Comparison of ENCODE assay signal across 14 cellular contexts in the genomic region with DNA sequence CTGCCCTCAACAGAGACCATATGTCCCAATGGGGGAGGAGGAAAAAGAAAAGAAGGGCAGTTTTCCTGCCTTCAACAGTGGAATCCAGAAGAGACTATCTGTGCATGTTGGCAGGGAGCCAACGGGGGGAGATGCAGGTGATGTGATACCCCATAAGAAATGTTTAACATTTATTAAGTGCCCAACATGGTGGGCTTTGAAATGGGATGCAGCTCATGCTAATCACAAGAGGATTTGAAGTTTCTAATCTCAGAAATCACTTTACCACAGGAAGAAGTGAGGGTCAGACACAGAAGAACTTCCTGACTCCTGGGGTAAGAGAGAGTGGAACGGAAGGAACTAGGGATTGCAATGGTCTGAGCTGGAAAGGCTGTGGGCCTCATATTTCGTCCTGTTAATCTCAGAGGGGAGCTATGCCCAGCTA. TPM values are rescaled to one million over a fixed set of nuclear protein-coding genes. Genes with fewer than 3 reads are reported as not detected.
DNase-seq lines count a peak whose midpoint lies in the region; ATAC-seq, FAIRE-seq and TF ChIP-seq lines count a peak whose summit lies in the region.
"Had no signal": no experiment of that assay in that cellular context is flagged by ENCODE, and none has a peak within 500 bp of the region (broad histone marks: within the 10 kb centered on the region; RNA-seq: fewer than 3 reads in every experiment).

No MANE protein-coding gene starts in this region.

- H3K9me3 Mint-ChIP-seq in type B pancreatic cell, result no peaks in the 10 kb centered on the region
- H3K9me3 Mint-ChIP-seq in activated T-helper 2 cell treated with anti-CD3 and anti-CD28 coated beads, Interferon-gamma antibody, Interleukin-2, Interleukin-4, amounts not matched to agents 10 μg/mL and 5 μg/mL and 100 μg/mL, durations not matched to agents 14 hours and 24 hours and 36 hours, result no peaks in the 10 kb centered on the region
- H3K9me3 Mint-ChIP-seq: CD8-positive, alpha-beta T cell had no signal

- no peak overlapping the region for H3K9ac ChIP-seq in IMR-90 (ENCODE audit: low read depth, low read length)
- no peak overlapping the region for H3K9ac ChIP-seq in K562 (ENCODE audit: insufficient read depth in 1 of 2, low read depth in 2 of 2, low read length in 2 of 2)

- 50% methylated on average over 1 of the region's 3 CpGs; no CpG with 5 or more reads in 1 of the 2 experiments for WGBS in IMR-90 (ENCODE audit: extremely low coverage in 2 of 2, insufficient read length in 1 of 2), 2 experiments
- 21% methylated on average over 3 of the region's 3 CpGs for WGBS in K562 (ENCODE audit: insufficient coverage, low coverage, missing lambda C conversion rate)

- peak overlapping the region; percentile 49; the same call in 1 of the 2 replicates for H3K14ac ChIP-seq in IMR-90 (replicated peaks; ENCODE audit: low read depth, low read length)

- DNase-seq in IMR-90 (no peak), K562 (ENCODE audit: extremely low read depth in 1 of 4, low spot score in 3 of 4) (no peak), lung microvascular endothelial cell (ENCODE audit: low read depth in 2 of 2) (peak; percentile 45 to 71), type B pancreatic cell (ENCODE audit: extremely low spot score, unreplicated experiment) (no peak), NCI-H1048 (lab: John Stamatoyannopoulos, UW) (no peak), GM19239 (ENCODE audit: insufficient read length, low spot score) (no peak)
- DNase-seq in activated T-helper 2 cell treated with anti-CD3 and anti-CD28 coated beads, Interferon-gamma antibody, Interleukin-2, Interleukin-4, amounts not matched to agents 10 μg/mL and 5 μg/mL and 100 μg/mL, durations not matched to agents 14 hours and 24 hours and 36 hours (ENCODE audit: low spot score), result no peak
- DNase-seq: activated naive CD4-positive, alpha-beta T cell; CD8-positive, alpha-beta T cell; midbrain; NCI-H2171 treated with DMSO at 0.1 percent for 48 hours; stimulated activated CD4-positive, alpha-beta T cell treated with anti-CD3 and anti-CD28 coated beads, Interleukin-1b, Interleukin-23, amount 100 ng/mL, for 48 hours had no signal

- H3K79me1 ChIP-seq in IMR-90 (ENCODE audit: low read depth in 1 of 2, low read length in 2 of 2), result peaks cover 54 to 98% of the 10 kb centered on the region in 2 experiments

- TF ChIP-seq RAD21 in IMR-90 (IDR thresholded peaks at IDR 0.05; ENCODE audit: low read length) (no peak), K562 (CRISPR knock-in tag; conservative IDR thresholded peaks at IDR 0.05 in 1 of 2, IDR thresholded peaks at IDR 0.05 in 1 of 2) (no peak)

- no peak overlapping the region for H3K4me3 Mint-ChIP-seq in type B pancreatic cell
- H3K4me3 Mint-ChIP-seq in activated T-helper 2 cell treated with anti-CD3 and anti-CD28 coated beads, Interferon-gamma antibody, Interleukin-2, Interleukin-4, amounts not matched to agents 10 μg/mL and 5 μg/mL and 100 μg/mL, durations not matched to agents 14 hours and 24 hours and 36 hours (ENCODE audit: low read depth), result no peak overlapping the region
- H3K4me3 Mint-ChIP-seq: CD8-positive, alpha-beta T cell had no signal

- peak overlapping the region; percentile 19 for H2AK9ac ChIP-seq in IMR-90 (replicated peaks; ENCODE audit: low read depth, low read length, poor library complexity)

- peak overlapping the region; percentile 40 to 56 for H4K8ac ChIP-seq in IMR-90 (ENCODE audit: low read depth in 2 of 2, low read length in 2 of 2)

- 0 out of 2 replicates have a peak overlapping the region, but pooled peaks have one; percentile 6 for H4K5ac ChIP-seq in IMR-90 (ENCODE audit: low read depth, low read length)

- H3K27ac Mint-ChIP-seq in type B pancreatic cell, result peak overlapping the region; percentile 95
- H3K27ac Mint-ChIP-seq in activated T-helper 2 cell treated with anti-CD3 and anti-CD28 coated beads, Interferon-gamma antibody, Interleukin-2, Interleukin-4, amounts not matched to agents 10 μg/mL and 5 μg/mL and 100 μg/mL, durations not matched to agents 14 hours and 24 hours and 36 hours, result no peak overlapping the region
- H3K27ac Mint-ChIP-seq: CD8-positive, alpha-beta T cell had no signal

- H2AFZ ChIP-seq in IMR-90 (replicated peaks; ENCODE audit: low read length, poor library complexity) (no peak overlapping the region), K562 (ENCODE audit: low read depth, low read length) (no peak overlapping the region)

- dilution Hi-C loops in IMR-90 (cut with HindIII; ENCODE audit: low sequenced_read_pairs, unreplicated experiment), result no loop called here

- 0 out of 2 replicates have a peak overlapping the region, but pooled peaks have one; percentile 15 for H4K91ac ChIP-seq in IMR-90 (ENCODE audit: insufficient read depth, low read depth, low read length)

- H3K18ac ChIP-seq in IMR-90 (ENCODE audit: low read depth, low read length), result 0 out of 2 replicates have a peak overlapping the region, but pooled peaks have one; percentile 4

- peak overlapping the region; percentile 32 for H2BK5ac ChIP-seq in IMR-90 (ENCODE audit: low read depth, low read length, poor library complexity, severe bottlenecking)

- no peaks in the 10 kb centered on the region for H3K9me3 ChIP-seq in IMR-90 (ENCODE audit: control insufficient read depth, insufficient read depth, low read length)
- H3K9me3 ChIP-seq in K562 (replicated peaks; ENCODE audit: control insufficient read depth, insufficient read depth, low read depth, low read length), result no peaks in the 10 kb centered on the region

- peak overlapping the region; percentile 24; the same call in 1 of the 2 replicates for H2BK120ac ChIP-seq in IMR-90 (ENCODE audit: low read depth, low read length)

- peaks cover 64% of the 10 kb centered on the region for H3K4me1 ChIP-seq in IMR-90 (ENCODE audit: control insufficient read depth, insufficient read depth, low read length)
- peaks cover 0 to 3% of the 10 kb centered on the region in 2 experiments; a peak in 4 of 5 replicates for H3K4me1 ChIP-seq in K562 (replicated peaks in 1 of 2; ENCODE audit: control insufficient read depth in 2 of 2, insufficient read depth in 2 of 2, low read length in 2 of 2)

- BruUV-seq in IMR-90 (replicated peaks; lab: Mats Ljungman, UMichigan) (no TSS peak), K562 (replicated peaks; lab: Mats Ljungman, UMichigan) (no TSS peak)

- H3K4me2 ChIP-seq in IMR-90 (ENCODE audit: low read depth, low read length), result no peak overlapping the region
- no peak overlapping the region for H3K4me2 ChIP-seq in K562 (ENCODE audit: insufficient read depth, low read length)

- H3K4me3 ChIP-seq in IMR-90 (ENCODE audit: insufficient read depth, low read depth, low read length) (no peak overlapping the region), K562 (no peak overlapping the region)

- no peak for FAIRE-seq in K562 (lab: Jason Lieb, UNC)
- FAIRE-seq in GM19239 (lab: Jason Lieb, UNC), result no peak

- H3K79me2 ChIP-seq in K562 (ENCODE audit: control insufficient read depth, insufficient read depth, low read length), result no peaks in the 10 kb centered on the region

- H2AK5ac ChIP-seq in IMR-90 (ENCODE audit: low read depth, low read length), result peak overlapping the region; percentile 72

- POLR2A ChIA-PET in IMR-90 (lab: Charles Lee; ENCODE audit: unreplicated experiment), result interaction anchor here (1.0 to 2.4 kb wide), 2 partner anchors 12 to 15 kb away, joined by 5 to 8 read pairs; no protein-coding TSS in a partner anchor
- POLR2A ChIA-PET in K562 (lab: Yijun Ruan, JAX), result interaction anchor here (0.5 to 1.4 kb wide), 3 partner anchors 8 to 587 kb away, joined by 3 to 4 read pairs (median 4); no protein-coding TSS in a partner anchor

- H4K20me1 ChIP-seq in IMR-90 (ENCODE audit: insufficient read depth, low read length) (peaks cover 90% of the 10 kb centered on the region), K562 (replicated peaks; ENCODE audit: control insufficient read depth, insufficient read depth, low read length) (no peaks in the 10 kb centered on the region)

- no peaks in the 10 kb centered on the region for H3K27me3 Mint-ChIP-seq in type B pancreatic cell
- H3K27me3 Mint-ChIP-seq in activated T-helper 2 cell treated with anti-CD3 and anti-CD28 coated beads, Interferon-gamma antibody, Interleukin-2, Interleukin-4, amounts not matched to agents 10 μg/mL and 5 μg/mL and 100 μg/mL, durations not matched to agents 14 hours and 24 hours and 36 hours (ENCODE audit: low read depth), result no peaks in the 10 kb centered on the region

- peaks cover 3% of the 10 kb centered on the region for H3K36me3 Mint-ChIP-seq in type B pancreatic cell
- H3K36me3 Mint-ChIP-seq in activated T-helper 2 cell treated with anti-CD3 and anti-CD28 coated beads, Interferon-gamma antibody, Interleukin-2, Interleukin-4, amounts not matched to agents 10 μg/mL and 5 μg/mL and 100 μg/mL, durations not matched to agents 14 hours and 24 hours and 36 hours (ENCODE audit: low read depth), result peaks cover 64% of the 10 kb centered on the region

- TF ChIP-seq POLR2A in IMR-90 (IDR thresholded peaks at IDR 0.05; ENCODE audit: low read depth, low read length) (no peak), K562 (conservative IDR thresholded peaks at IDR 0.05) (no peak)

- intact Hi-C loops in IMR-90 (cut with micrococcal nuclease), result no loop called here
- intact Hi-C loops in K562 (cut with micrococcal nuclease), result no loop called here
- intact Hi-C loops in activated T-helper 2 cell treated with anti-CD3 and anti-CD28 coated beads, Interferon-gamma antibody, Interleukin-2, Interleukin-4, amounts not matched to agents 10 μg/mL and 5 μg/mL and 100 μg/mL, durations not matched to agents 14 hours and 24 hours and 36 hours (cut with micrococcal nuclease), result no loop called here

- no peak overlapping the region for H3K56ac ChIP-seq in IMR-90 (ENCODE audit: extremely low read depth, insufficient read depth, low read length)

- H3K9me1 ChIP-seq in IMR-90 (ENCODE audit: insufficient read depth, low read length) (peaks cover 50% of the 10 kb centered on the region), K562 (ENCODE audit: control insufficient read depth, insufficient read depth, low read length) (no peaks in the 10 kb centered on the region)

- CTCF ChIA-PET in IMR-90 (lab: Yijun Ruan, JAX), result interaction anchor here (1.4 kb wide), 1 partner anchor 43 kb away, joined by 3 read pairs; no protein-coding TSS in a partner anchor
- CTCF ChIA-PET in K562 (lab: Yijun Ruan, JAX; ENCODE audit: low intra/inter-chr PET ratio), result interaction anchor here (1.2 kb wide), 1 partner anchor 22 kb away, joined by 3 read pairs; no protein-coding TSS in a partner anchor

- H3K4ac ChIP-seq in IMR-90 (ENCODE audit: low read depth, low read length), result peak overlapping the region; percentile 78

- TF ChIP-seq CTCF in IMR-90 (conservative IDR thresholded peaks at IDR 0.05; ENCODE audit: low read depth, low read length), result no peak
- TF ChIP-seq CTCF in K562 (IDR thresholded peaks at IDR 0.05 in 2 of 3, conservative IDR thresholded peaks at IDR 0.05 in 1 of 3; ENCODE audit: insufficient read depth in 2 of 3, low read depth in 1 of 3, low read length in 3 of 3), result no peak
- no peak for TF ChIP-seq CTCF in type B pancreatic cell (conservative IDR thresholded peaks at IDR 0.05)

- peaks cover 74% of the 10 kb centered on the region for H3K36me3 ChIP-seq in IMR-90 (ENCODE audit: control insufficient read depth, insufficient read depth, low read length)
- no peaks in the 10 kb centered on the region for H3K36me3 ChIP-seq in K562 (ENCODE audit: control insufficient read depth, insufficient read depth, low read length)

- ATAC-seq in IMR-90 (ENCODE audit: low read depth), result no peak
- no peak for ATAC-seq in K562
- ATAC-seq: CD8-positive, alpha-beta T cell; esophagus mucosa had no signal

- in situ Hi-C loops in IMR-90 (cut with MboI; ENCODE audit: low sequenced_read_pairs) (no loop called here), K562 (cut with MboI) (no loop called here)

- H3K27me3 ChIP-seq in IMR-90 (ENCODE audit: control insufficient read depth, insufficient read depth, low read length), result no peaks in the 10 kb centered on the region
- no peaks in the 10 kb centered on the region; a peak in 1 of 5 replicates for H3K27me3 ChIP-seq in K562 (ENCODE audit: control insufficient read depth in 2 of 2, insufficient read depth in 2 of 2, low read length in 2 of 2)

- peak overlapping the region; percentile 14; the same call in 1 of the 2 replicates for H3K23ac ChIP-seq in IMR-90 (ENCODE audit: low read depth, low read length)

- H3K4me1 Mint-ChIP-seq in type B pancreatic cell (ENCODE audit: unreplicated experiment), result peaks cover 68% of the 10 kb centered on the region
- H3K4me1 Mint-ChIP-seq in activated T-helper 2 cell treated with anti-CD3 and anti-CD28 coated beads, Interferon-gamma antibody, Interleukin-2, Interleukin-4, amounts not matched to agents 10 μg/mL and 5 μg/mL and 100 μg/mL, durations not matched to agents 14 hours and 24 hours and 36 hours (ENCODE audit: low read depth), result peaks cover 2% of the 10 kb centered on the region

- H3K27ac ChIP-seq in IMR-90 (ENCODE audit: insufficient read depth, low read length), result peak overlapping the region; percentile 65; the same call in 1 of the 2 replicates
- H3K27ac ChIP-seq in K562 (ENCODE audit: extremely low read depth, low read depth, low read length), result no peak overlapping the region
- H3K27ac ChIP-seq: VCaP had no signal

- TF ChIP-seq EP300 in K562 (IDR thresholded peaks at IDR 0.05; ENCODE audit: low read length), result no peak

- H2BK20ac ChIP-seq in IMR-90 (ENCODE audit: low read depth, low read length), result peak overlapping the region; percentile 11; the same call in 1 of the 2 replicates

- H2BK15ac ChIP-seq in IMR-90 (ENCODE audit: low read depth, low read length), result no peak overlapping the region

RNA-seq across cellular contexts. Expression of gene CSRP1, which starts 16.2 kb away (rescaled TPM):
- total RNA-seq in IMR-90 (2012; rRNA removed) (1,498 and 1,861 TPM in 2 replicates), K562 (2014; rRNA removed) (23.7 and 30.8 TPM in 2 replicates), K562 (2014; rRNA removed; fragmentation: Illumina TruSeq; extraction: Trizol) (19.6 and 22.6 TPM in 2 replicates), K562 (2015; rRNA removed; fragmentation: Illumina TruSeq; extraction: Trizol) (28.3 and 30.3 TPM in 2 replicates), K562 (2021) (25.7 and 28.2 TPM in 2 replicates), lung microvascular endothelial cell (71.6 and 114 TPM in 2 replicates), type B pancreatic cell (ENCODE audit: low replicate concordance) (7.3 and 139 TPM in 2 replicates)
- polyA plus RNA-seq in IMR-90 (2012; rRNA removed) (948 and 1,037 TPM in 2 replicates), K562 (2011; rRNA removed) (21.3 and 23.7 TPM in 2 replicates), K562 (2014; fragmentation: Illumina TruSeq; extraction: Trizol) (34.6 and 39.4 TPM in 2 replicates), K562 (2014; fragmentation: Nextera tagmentation; extraction: Ambion mirVana) (10 to 100 TPM in 1 of 2 experiments, 1 to 10 TPM in 1; 6.8 to 11.0 TPM), K562 (2014; rRNA removed) (24.9 and 32.1 TPM in 2 replicates)
- polyA plus RNA-seq in IMR-90 (2012; cell fraction: cytosol; rRNA removed), result 955 and 1,043 TPM in 2 replicates
- 737 and 1,227 TPM in 2 replicates for polyA plus RNA-seq in IMR-90 (2012; cell fraction: nucleus; rRNA removed; ENCODE audit: low replicate concordance)
- 6.5 and 10.3 TPM in 2 replicates for total RNA-seq in K562 (2011; cell fraction: chromatin; rRNA removed; ENCODE audit: low replicate concordance)
- 7.0 and 7.5 TPM in 2 replicates for total RNA-seq in K562 (2011; cell fraction: nucleolus; rRNA removed)
- 7.3 and 8.9 TPM in 2 replicates for total RNA-seq in K562 (2011; cell fraction: nucleoplasm; rRNA removed)
- polyA plus RNA-seq in K562 (2011; cell fraction: cytosol; rRNA removed), result 29.2 and 43.4 TPM in 2 replicates
- polyA plus RNA-seq in K562 (2011; cell fraction: nucleus; rRNA removed), result 14.3 and 20.0 TPM in 2 replicates
- polyA plus RNA-seq in K562 (2012), result 39.0 and 47.5 TPM in 2 replicates
- polyA minus RNA-seq in K562 (2011; rRNA and poly(A)+ RNA removed), result 14.3 and 19.7 TPM in 2 replicates
- polyA minus RNA-seq in K562 (2011; cell fraction: cytosol; rRNA and poly(A)+ RNA removed), result 12.0 and 16.7 TPM in 2 replicates
- 7.7 and 8.8 TPM in 2 replicates for polyA minus RNA-seq in K562 (2011; cell fraction: nucleus; rRNA and poly(A)+ RNA removed)
- total RNA-seq in activated T-helper 2 cell treated with anti-CD3 and anti-CD28 coated beads, Interferon-gamma antibody, Interleukin-2, Interleukin-4, amounts not matched to agents 10 μg/mL and 5 μg/mL and 100 μg/mL, durations not matched to agents 14 hours and 24 hours and 36 hours, result 61.4 and 62.9 TPM in 2 replicates

RNA-seq across cellular contexts. Expression of gene PHLDA3, which starts 21.7 kb away (rescaled TPM):
- total RNA-seq in IMR-90 (2012; rRNA removed) (41.6 and 44.2 TPM in 2 replicates), K562 (2014; rRNA removed) (0.27 TPM in 1 of 2 replicates, not detected in the other), K562 (2014; rRNA removed; fragmentation: Illumina TruSeq; extraction: Trizol) (not detected in 2 replicates), K562 (2015; rRNA removed; fragmentation: Illumina TruSeq; extraction: Trizol) (not detected in 2 replicates), K562 (2021) (0.11 and 0.42 TPM in 2 replicates), lung microvascular endothelial cell (8.9 and 17.2 TPM in 2 replicates), type B pancreatic cell (ENCODE audit: low replicate concordance) (59.3 and 132 TPM in 2 replicates)
- polyA plus RNA-seq in IMR-90 (2012; rRNA removed) (102 and 122 TPM in 2 replicates), K562 (2011; rRNA removed) (not detected in 2 replicates), K562 (2014; fragmentation: Illumina TruSeq; extraction: Trizol) (not detected in 2 replicates), K562 (2014; fragmentation: Nextera tagmentation; extraction: Ambion mirVana) (not detected), K562 (2014; rRNA removed) (not detected in 2 replicates)
- 50.7 and 178 TPM in 2 replicates for polyA plus RNA-seq in IMR-90 (2012; cell fraction: cytosol; rRNA removed)
- polyA plus RNA-seq in IMR-90 (2012; cell fraction: nucleus; rRNA removed; ENCODE audit: low replicate concordance), result 49.6 and 125 TPM in 2 replicates
- total RNA-seq in K562 (2011; cell fraction: chromatin; rRNA removed; ENCODE audit: low replicate concordance), result not detected in 2 replicates
- not detected in 2 replicates for total RNA-seq in K562 (2011; cell fraction: nucleolus; rRNA removed)
- not detected in 2 replicates for total RNA-seq in K562 (2011; cell fraction: nucleoplasm; rRNA removed)
- polyA plus RNA-seq in K562 (2011; cell fraction: cytosol; rRNA removed), result 0.13 TPM in 1 of 2 replicates, not detected in the other
- 0.04 TPM in 1 of 2 replicates, not detected in the other for polyA plus RNA-seq in K562 (2011; cell fraction: nucleus; rRNA removed)
- polyA plus RNA-seq in K562 (2012), result not detected in 2 replicates
- not detected in 2 replicates for polyA minus RNA-seq in K562 (2011; rRNA and poly(A)+ RNA removed)
- not detected in 2 replicates for polyA minus RNA-seq in K562 (2011; cell fraction: cytosol; rRNA and poly(A)+ RNA removed)
- polyA minus RNA-seq in K562 (2011; cell fraction: nucleus; rRNA and poly(A)+ RNA removed), result not detected in 2 replicates
- total RNA-seq in activated T-helper 2 cell treated with anti-CD3 and anti-CD28 coated beads, Interferon-gamma antibody, Interleukin-2, Interleukin-4, amounts not matched to agents 10 μg/mL and 5 μg/mL and 100 μg/mL, durations not matched to agents 14 hours and 24 hours and 36 hours, result 8.8 and 9.2 TPM in 2 replicates

RNA-seq across cellular contexts. Expression of gene NAV1, which starts 48.2 kb away (rescaled TPM):
- total RNA-seq in IMR-90 (2012; rRNA removed), result 14.0 and 14.4 TPM in 2 replicates
- 23.1 and 23.6 TPM in 2 replicates for polyA plus RNA-seq in IMR-90 (2012; rRNA removed)
- polyA plus RNA-seq in IMR-90 (2012; cell fraction: cytosol; rRNA removed), result 11.8 and 15.2 TPM in 2 replicates
- 31.9 and 47.5 TPM in 2 replicates for polyA plus RNA-seq in IMR-90 (2012; cell fraction: nucleus; rRNA removed; ENCODE audit: low replicate concordance)
- 12.5 and 15.1 TPM in 2 replicates for total RNA-seq in K562 (2011; cell fraction: chromatin; rRNA removed; ENCODE audit: low replicate concordance)
- 5.0 and 6.2 TPM in 2 replicates for total RNA-seq in K562 (2011; cell fraction: nucleolus; rRNA removed)
- 10.3 and 12.7 TPM in 2 replicates for total RNA-seq in K562 (2011; cell fraction: nucleoplasm; rRNA removed)
- total RNA-seq in K562 (2014; rRNA removed), result 4.5 and 4.9 TPM in 2 replicates
- total RNA-seq in K562 (2014; rRNA removed; fragmentation: Illumina TruSeq; extraction: Trizol), result 3.2 and 3.7 TPM in 2 replicates
- total RNA-seq in K562 (2015; rRNA removed; fragmentation: Illumina TruSeq; extraction: Trizol), result 2.9 and 3.3 TPM in 2 replicates
- total RNA-seq in K562 (2021), result 15.4 and 16.8 TPM in 2 replicates
- polyA plus RNA-seq in K562 (2011; rRNA removed), result 0.91 TPM in 2 replicates
- polyA plus RNA-seq in K562 (2011; cell fraction: cytosol; rRNA removed), result 0.63 and 0.92 TPM in 2 replicates
- polyA plus RNA-seq in K562 (2011; cell fraction: nucleus; rRNA removed), result 2.0 and 4.7 TPM in 2 replicates
- 16.3 and 25.4 TPM in 2 replicates for polyA plus RNA-seq in K562 (2012)
- 10.7 and 13.2 TPM in 2 replicates for polyA plus RNA-seq in K562 (2014; fragmentation: Illumina TruSeq; extraction: Trizol)
- 1 to 10 TPM; 1.8 to 2.1 TPM for polyA plus RNA-seq in K562 (2014; fragmentation: Nextera tagmentation; extraction: Ambion mirVana)
- polyA plus RNA-seq in K562 (2014; rRNA removed), result 4.2 and 5.6 TPM in 2 replicates
- polyA minus RNA-seq in K562 (2011; rRNA and poly(A)+ RNA removed), result 1.5 and 1.9 TPM in 2 replicates
- 3.9 and 4.1 TPM in 2 replicates for polyA minus RNA-seq in K562 (2011; cell fraction: cytosol; rRNA and poly(A)+ RNA removed)
- 2.9 and 3.0 TPM in 2 replicates for polyA minus RNA-seq in K562 (2011; cell fraction: nucleus; rRNA and poly(A)+ RNA removed)
- total RNA-seq in lung microvascular endothelial cell, result 1.6 and 5.9 TPM in 2 replicates
- total RNA-seq in type B pancreatic cell (ENCODE audit: low replicate concordance), result 38.1 and 44.9 TPM in 2 replicates
- 1.3 and 1.6 TPM in 2 replicates for total RNA-seq in activated T-helper 2 cell treated with anti-CD3 and anti-CD28 coated beads, Interferon-gamma antibody, Interleukin-2, Interleukin-4, amounts not matched to agents 10 μg/mL and 5 μg/mL and 100 μg/mL, durations not matched to agents 14 hours and 24 hours and 36 hours

Comparison
In these comparisons a context has a peak if more than half of its experiments do, and no peak if none do; other contexts are left out.
1. DNase-seq: peak in lung microvascular endothelial cell (2 of 2); none in IMR-90 (single experiment), K562 (0 of 4), type B pancreatic cell (single experiment), activated T-helper 2 cell treated with anti-CD3 and anti-CD28 coated beads, Interferon-gamma antibody, Interleukin-2, Interleukin-4, amounts not matched to agents 10 μg/mL and 5 μg/mL and 100 μg/mL, durations not matched to agents 14 hours and 24 hours and 36 hours (single experiment), NCI-H1048 (single experiment) and GM19239 (single experiment).
2. RNA of gene CSRP1, which starts 16.2 kb away (total RNA-seq): 1,498 to 1,861 TPM in IMR-90; 71.6 to 114 TPM in lung microvascular endothelial cell, 61.4 to 62.9 TPM in activated T-helper 2 cell treated with anti-CD3 and anti-CD28 coated beads, Interferon-gamma antibody, Interleukin-2, Interleukin-4, amounts not matched to agents 10 μg/mL and 5 μg/mL and 100 μg/mL, durations not matched to agents 14 hours and 24 hours and 36 hours, 6.5 to 30.8 TPM in K562 and 7.3 to 139 TPM in type B pancreatic cell; every median in the first group is over 10 times any median in the second.